17 cellular contexts compared by ENCODE assay signal in genomic region chr15:68814596-68814995, GRCh38. TPM values are rescaled to one million over a fixed set of nuclear protein-coding genes. Genes with fewer than 3 reads are reported as not detected.
DNase-seq lines count a peak whose midpoint lies in the region; ATAC-seq and TF ChIP-seq lines count a peak whose summit lies in the region.
"Had no signal": no experiment of that assay in that cellular context is flagged by ENCODE, and none has a peak within 500 bp of the region (broad histone marks: within the 10 kb centered on the region; RNA-seq: fewer than 3 reads in every experiment).

No MANE protein-coding gene starts in this region.

- H3K4me3 ChIP-seq in left ventricle myocardium inferior: no peak overlapping the region
- H3K4me3 ChIP-seq in SK-N-MC: no peak overlapping the region
- no peak overlapping the region for H3K4me3 ChIP-seq in gastroesophageal sphincter
- H3K4me3 ChIP-seq: breast epithelium had no signal

- H3K27me3 ChIP-seq in left ventricle myocardium inferior (ENCODE audit: low read depth) (no peaks in the 10 kb centered on the region), gastroesophageal sphincter (no peaks in the 10 kb centered on the region)
- H3K27me3 ChIP-seq: breast epithelium had no signal

- TF ChIP-seq EP300 in gastroesophageal sphincter (IDR thresholded peaks at IDR 0.05): no peak

- no peak overlapping the region for H3K4me3 Mint-ChIP-seq in mesothelial cell of epicardium
- H3K4me3 Mint-ChIP-seq: H9 had no signal

- 85 to 88% methylated on average over 5 to 6 of the region's 6 CpGs for WGBS in gastroesophageal sphincter (ENCODE audit: low coverage in 1 of 2), 2 donors

- DNase-seq in left ventricle myocardium inferior (no peak), cardiac septum (ENCODE audit: low spot score) (no peak), SK-N-MC (ENCODE audit: low read depth, low spot score) (no peak), mesothelial cell of epicardium (ENCODE audit: low spot score in 2 of 2, unreplicated experiment in 2 of 2) (no peak), NOMO-1 (lab: John Stamatoyannopoulos, UW; ENCODE audit: unreplicated experiment in 2 of 2) (no peak), GM19238 (ENCODE audit: insufficient read length, low spot score) (no peak)
- DNase-seq: activated CD4-positive, alpha-beta T cell treated with anti-CD3 and anti-CD28 coated beads, Interleukin-2, amount 50 U/mL, for 1 hour; activated effector memory CD4-positive, alpha-beta T cell treated with Interleukin-2 at 50 U/mL for 16 hours; effector memory CD4-positive, alpha-beta T cell; H9; NCI-H1436; NCI-H446 treated with DMSO at 0.1 percent for 48 hours; posterior cingulate gyrus had no signal

- H3K36me3 ChIP-seq in left ventricle myocardium inferior (no peaks in the 10 kb centered on the region), SK-N-MC (ENCODE audit: insufficient read depth, low read length) (peaks cover 39% of the 10 kb centered on the region), gastroesophageal sphincter (no peaks in the 10 kb centered on the region)
- H3K36me3 ChIP-seq: breast epithelium had no signal

- H3K27ac ChIP-seq in left ventricle myocardium inferior (replicated peaks) (peak overlapping the region; percentile 97), SK-N-MC (0 out of 2 replicates have a peak overlapping the region, but pooled peaks have one; percentile 4), gastroesophageal sphincter (peak overlapping the region in 1 of 4 donors; percentile 68)

- H3K9me3 Mint-ChIP-seq in mesothelial cell of epicardium: no peaks in the 10 kb centered on the region
- H3K9me3 Mint-ChIP-seq: H9 had no signal

- TF ChIP-seq POLR2A in gastroesophageal sphincter (IDR thresholded peaks at IDR 0.05): no peak

- H3K27me3 Mint-ChIP-seq in mesothelial cell of epicardium (ENCODE audit: low read depth): no peaks in the 10 kb centered on the region

- intact Hi-C loops in left ventricle myocardium inferior (cut with micrococcal nuclease): no loop called here
- intact Hi-C loops in cardiac septum (cut with DNase I): no loop called here

- H3K4me1 Mint-ChIP-seq in mesothelial cell of epicardium: peaks cover 54% of the 10 kb centered on the region

- H3K36me3 Mint-ChIP-seq in mesothelial cell of epicardium: no peaks in the 10 kb centered on the region

- H3K4me1 ChIP-seq in left ventricle myocardium inferior: peaks cover 98% of the 10 kb centered on the region
- H3K4me1 ChIP-seq in gastroesophageal sphincter: peaks cover 0 to 65% (median 27%) of the 10 kb centered on the region in 3 donors

- H3K27ac Mint-ChIP-seq in mesothelial cell of epicardium: peak overlapping the region; percentile 83

- ATAC-seq in gastroesophageal sphincter (no peak), HG03095 (IDR thresholded peaks at IDR 0.05; ENCODE audit: unreplicated experiment) (no peak)
- ATAC-seq: Panc1 had no signal

- no peak for TF ChIP-seq CTCF in left ventricle myocardium inferior (IDR thresholded peaks at IDR 0.05; ENCODE audit: borderline replicate concordance)
- TF ChIP-seq CTCF in mesothelial cell of epicardium (IDR thresholded peaks at IDR 0.05; ENCODE audit: unreplicated experiment): no peak
- no peak for TF ChIP-seq CTCF in gastroesophageal sphincter (IDR thresholded peaks at IDR 0.05)

- H3K9me3 ChIP-seq in left ventricle myocardium inferior (replicated peaks): no peaks in the 10 kb centered on the region
- no peaks in the 10 kb centered on the region for H3K9me3 ChIP-seq in SK-N-MC (ENCODE audit: low read depth, low read length)
- no peaks in the 10 kb centered on the region for H3K9me3 ChIP-seq in gastroesophageal sphincter
- H3K9me3 ChIP-seq: breast epithelium had no signal

- H3K9ac ChIP-seq in SK-N-MC (ENCODE audit: insufficient read length): no peak overlapping the region

RNA-seq across cellular contexts. Expression of gene ANP32A, which starts 6.1 kb away (rescaled TPM):
- 150 TPM for total RNA-seq in left ventricle myocardium inferior
- total RNA-seq in cardiac septum: 180 TPM
- 179 to 188 TPM (median 183 TPM) in 3 replicates for total RNA-seq in mesothelial cell of epicardium
- 10 to 100 TPM; 42.4 to 75.0 (median 55.6) TPM for total RNA-seq in gastroesophageal sphincter
